In the genomic region with DNA sequence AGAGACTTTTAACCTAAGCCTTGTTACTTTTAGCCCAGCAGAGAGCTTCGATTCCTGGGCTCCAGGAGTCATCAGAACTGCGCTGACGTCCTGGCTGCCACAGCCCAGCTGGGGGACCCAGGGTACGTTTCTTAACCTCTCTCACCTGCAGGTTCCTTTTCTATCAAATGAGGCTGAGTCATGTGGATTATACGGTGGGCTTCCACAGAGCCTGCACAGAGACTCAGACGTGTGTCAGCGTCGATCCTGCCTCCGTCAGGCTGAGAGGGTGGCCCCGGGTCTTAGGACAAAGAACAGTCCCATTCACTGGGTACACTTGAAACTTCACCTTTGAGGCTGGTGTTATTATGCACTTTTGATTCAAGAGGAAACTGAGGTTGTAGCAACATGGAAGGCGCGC, we compare ENCODE assay signal across 24 cellular contexts.
DNase-seq lines count a peak whose midpoint lies in the region; ATAC-seq, FAIRE-seq and TF ChIP-seq lines count a peak whose summit lies in the region.
"Had no signal": no experiment of that assay in that cellular context is flagged by ENCODE, and none has a peak within 500 bp of the region (broad histone marks: within the 10 kb centered on the region; RNA-seq: fewer than 3 reads in every experiment).

No MANE protein-coding gene starts in this region.

- TF ChIP-seq CTCF in astrocyte (IDR thresholded peaks at IDR 0.05; ENCODE audit: insufficient read depth, low read depth, low read length) (no peak), H1 (IDR thresholded peaks at IDR 0.05; ENCODE audit: control extremely low read depth in 1 of 3, insufficient read depth in 1 of 3, low read depth in 1 of 3, low read length in 3 of 3) (no peak), osteocyte (IDR thresholded peaks at IDR 0.05) (no peak), GM20000 (IDR thresholded peaks at IDR 0.05; ENCODE audit: extremely low read depth, missing control alignments) (no peak)

- no peak overlapping the region for H2AK5ac ChIP-seq in H1 (ENCODE audit: low read depth, low read length)
- H2AK5ac ChIP-seq in neuronal stem cell (ENCODE audit: low read depth, low read length): no peak overlapping the region

- no peaks in the 10 kb centered on the region for H3K27me3 Mint-ChIP-seq in astrocyte (ENCODE audit: low read depth, unreplicated experiment)
- peaks cover 15% of the 10 kb centered on the region for H3K27me3 Mint-ChIP-seq in osteocyte (ENCODE audit: unreplicated experiment)
- H3K27me3 Mint-ChIP-seq: B cell; CD4-positive, CD25-positive, alpha-beta regulatory T cell had no signal

- H3K4me2 ChIP-seq in astrocyte (ENCODE audit: low read length) (peak overlapping the region; percentile 53), H1 (ENCODE audit: insufficient read depth in 1 of 2, low read depth in 2 of 2, low read length in 2 of 2) (no peak overlapping the region), neuronal stem cell (ENCODE audit: insufficient read depth, low read length, poor library complexity, severe bottlenecking) (no peak overlapping the region)
- H3K4me2 ChIP-seq: BLaER1 had no signal

- 91% methylated on average over 12 of the region's 12 CpGs; no CpG with 5 or more reads in 1 of the 2 experiments for WGBS in H1 (ENCODE audit: extremely low coverage in 1 of 2, insufficient coverage in 1 of 2, insufficient read length in 1 of 2, insufficient replicate concordance in 2 of 2, low coverage in 1 of 2, low lambda C conversion rate in 2 of 2, missing lambda C conversion rate in 1 of 2), 2 experiments
- no CpG with 5 or more reads among the region's 12 CpGs for WGBS in neuronal stem cell (ENCODE audit: extremely low coverage in 2 of 2, insufficient read length in 2 of 2, insufficient replicate concordance in 1 of 2), 2 donors

- H3K79me2 ChIP-seq in astrocyte (ENCODE audit: insufficient read depth, low read length) (no peaks in the 10 kb centered on the region), H1 (ENCODE audit: control insufficient read depth in 1 of 2, insufficient read depth in 2 of 2, low read length in 2 of 2) (no peaks in the 10 kb centered on the region)

- H3K27ac Mint-ChIP-seq in astrocyte (ENCODE audit: unreplicated experiment) (peak overlapping the region; percentile 17), osteocyte (ENCODE audit: unreplicated experiment) (no peak overlapping the region)
- H3K27ac Mint-ChIP-seq: B cell; CD8-positive, alpha-beta T cell had no signal

- H3K56ac ChIP-seq in H1 (replicated peaks; ENCODE audit: insufficient read length, low read depth, low read length): no peak overlapping the region

- H3K14ac ChIP-seq in H1 (ENCODE audit: insufficient read length) (no peak overlapping the region), neuronal stem cell (ENCODE audit: low read length) (no peak overlapping the region)

- POLR2A ChIA-PET in H1 (lab: Charles Lee; ENCODE audit: partially characterized antibody): interaction anchor here (0.8 kb wide), 1 partner anchor 102 kb away, joined by 3 read pairs; no protein-coding TSS in a partner anchor

- H3K4me3 Mint-ChIP-seq in astrocyte (ENCODE audit: unreplicated experiment) (no peak overlapping the region), osteocyte (ENCODE audit: unreplicated experiment) (no peak overlapping the region)
- H3K4me3 Mint-ChIP-seq: B cell; CD4-positive, CD25-positive, alpha-beta regulatory T cell; CD8-positive, alpha-beta T cell; H9 had no signal

- H3K27ac ChIP-seq in astrocyte (ENCODE audit: low read depth, low read length): no peak overlapping the region
- H3K27ac ChIP-seq in H1 (ENCODE audit: low read depth, low read length): no peak overlapping the region
- no peak overlapping the region for H3K27ac ChIP-seq in neuronal stem cell (replicated peaks; ENCODE audit: low read length)
- H3K27ac ChIP-seq: 22Rv1, BLaER1, C4-2B, GM23248 had no signal

- H3K23ac ChIP-seq in H1 (ENCODE audit: insufficient read length): no peak overlapping the region
- H3K23ac ChIP-seq in neuronal stem cell (ENCODE audit: low read depth, low read length, poor library complexity): no peak overlapping the region

- H3K23me2 ChIP-seq in H1 (ENCODE audit: low read depth, low read length): no peaks in the 10 kb centered on the region

- H2BK15ac ChIP-seq in H1 (ENCODE audit: low read length) (no peak overlapping the region), neuronal stem cell (ENCODE audit: low read length) (no peak overlapping the region)

- H3K4me1 Mint-ChIP-seq in astrocyte (ENCODE audit: low read depth, unreplicated experiment) (peaks cover 23% of the 10 kb centered on the region), osteocyte (ENCODE audit: unreplicated experiment) (peaks cover 9% of the 10 kb centered on the region)
- H3K4me1 Mint-ChIP-seq: B cell; CD4-positive, CD25-positive, alpha-beta regulatory T cell had no signal

- no peak overlapping the region for H4K5ac ChIP-seq in H1 (ENCODE audit: insufficient read length, low read depth, low read length)

- H3K36me3 Mint-ChIP-seq in astrocyte (ENCODE audit: low read depth, unreplicated experiment) (no peaks in the 10 kb centered on the region), osteocyte (ENCODE audit: unreplicated experiment) (no peaks in the 10 kb centered on the region)
- H3K36me3 Mint-ChIP-seq: CD4-positive, CD25-positive, alpha-beta regulatory T cell; CD8-positive, alpha-beta T cell had no signal

- no peak for TF ChIP-seq EP300 in H1 (IDR thresholded peaks at IDR 0.05; ENCODE audit: borderline replicate concordance in 1 of 2, low read depth in 2 of 2, low read length in 2 of 2)

- H2BK5ac ChIP-seq in H1 (ENCODE audit: low read depth, low read length) (no peak overlapping the region), neuronal stem cell (ENCODE audit: low read length) (no peak overlapping the region)

- no peak for ATAC-seq in HG02588 (IDR thresholded peaks at IDR 0.05; ENCODE audit: unreplicated experiment)
- ATAC-seq: CD8-positive, alpha-beta T cell; HCT116 had no signal

- no peak overlapping the region for H2BK20ac ChIP-seq in H1 (ENCODE audit: low read length)

- H3K18ac ChIP-seq in H1 (ENCODE audit: extremely low read depth, low read length) (no peak overlapping the region), neuronal stem cell (ENCODE audit: low read length) (peak overlapping the region; percentile 41)

- FAIRE-seq in astrocyte (lab: Jason Lieb, UNC) (no peak), H1 (lab: Jason Lieb, UNC) (no peak)
- FAIRE-seq: A204.1, GM12891, GM18507 had no signal

- H4K20me1 ChIP-seq in astrocyte (ENCODE audit: insufficient read depth, low read length) (no peaks in the 10 kb centered on the region), H1 (replicated peaks in 1 of 2; ENCODE audit: control insufficient read depth in 1 of 2, insufficient read depth in 2 of 2, low read length in 2 of 2) (no peaks in the 10 kb centered on the region)
- H4K20me1 ChIP-seq: BLaER1 had no signal

- peak; percentile 41 for DNase-seq in G401 (ENCODE audit: low spot score)
- DNase-seq in astrocyte (ENCODE audit: low read depth): no peak
- no peak for DNase-seq in H1 (ENCODE audit: low read depth in 1 of 2, low spot score in 2 of 2)
- DNase-seq in neuronal stem cell (ENCODE audit: low spot score): no peak
- no peak for DNase-seq in osteocyte (ENCODE audit: extremely low spot score, unreplicated experiment)
- no peak for DNase-seq in NCI-H1417 treated with DMSO at 0.1 percent for 48 hours (lab: John Stamatoyannopoulos, UW)
- no peak for DNase-seq in GM20000 (ENCODE audit: low spot score)
- DNase-seq: Caco-2; CD4-positive, CD25-positive, alpha-beta regulatory T cell; CD8-positive, alpha-beta T cell; DMS153; DND-41; GF-D8; GM23248; H9 had no signal

- no peak overlapping the region for H3K4me3 ChIP-seq in astrocyte (ENCODE audit: insufficient read depth, low read depth, low read length)
- no peak overlapping the region for H3K4me3 ChIP-seq in H1 (ENCODE audit: extremely low read depth in 1 of 4, insufficient read depth in 2 of 4, low read depth in 3 of 4, low read length in 4 of 4)
- no peak overlapping the region for H3K4me3 ChIP-seq in neuronal stem cell (ENCODE audit: low read length in 2 of 2)
- H3K4me3 ChIP-seq: BLaER1, GM23248 had no signal

- CTCF ChIA-PET in H1 (lab: Charles Lee; ENCODE audit: partially characterized antibody): interaction anchor here (0.7 to 5.1 kb wide), 5 partner anchors 14 to 479 kb away, joined by 3 to 53 read pairs (median 3); no protein-coding TSS in a partner anchor

- H4K91ac ChIP-seq in H1 (replicated peaks; ENCODE audit: insufficient read length, low read length): no peak overlapping the region
- no peak overlapping the region for H4K91ac ChIP-seq in neuronal stem cell (ENCODE audit: low read depth, low read length, poor library complexity)

- no peak overlapping the region for H3K9ac ChIP-seq in astrocyte (ENCODE audit: low read length)
- H3K9ac ChIP-seq in H1 (replicated peaks in 1 of 4; ENCODE audit: extremely low read depth in 1 of 4, low read depth in 3 of 4, low read length in 3 of 4): no peak overlapping the region
- no peak overlapping the region for H3K9ac ChIP-seq in neuronal stem cell (ENCODE audit: low read depth, low read length, poor library complexity)
- H3K9ac ChIP-seq: BLaER1, GM23248 had no signal

- H3K79me1 ChIP-seq in H1 (ENCODE audit: low read depth, low read length) (no peaks in the 10 kb centered on the region), neuronal stem cell (ENCODE audit: low read depth, low read length) (no peaks in the 10 kb centered on the region)

- H2BK120ac ChIP-seq in H1 (replicated peaks; ENCODE audit: low read depth, low read length) (no peak overlapping the region), neuronal stem cell (ENCODE audit: low read depth, low read length) (no peak overlapping the region)

- H3K4ac ChIP-seq in H1 (replicated peaks; ENCODE audit: insufficient read length, low read depth, low read length) (no peak overlapping the region), neuronal stem cell (ENCODE audit: low read length) (no peak overlapping the region)

- H3K4me1 ChIP-seq in astrocyte (ENCODE audit: insufficient read depth, low read length): peaks cover 22% of the 10 kb centered on the region
- peaks cover 0 to 8% (median 0%) of the 10 kb centered on the region in 4 experiments; a peak in 1 of 7 replicates for H3K4me1 ChIP-seq in H1 (replicated peaks in 1 of 4; ENCODE audit: control insufficient read depth in 3 of 4, insufficient read depth in 4 of 4, low read length in 3 of 4)
- peaks cover 9 to 20% of the 10 kb centered on the region in 2 donors for H3K4me1 ChIP-seq in neuronal stem cell (ENCODE audit: control insufficient read depth in 2 of 2, insufficient read depth in 1 of 2, low read depth in 1 of 2, low read length in 2 of 2)
- H3K4me1 ChIP-seq: BLaER1 had no signal

- H4K8ac ChIP-seq in H1 (ENCODE audit: extremely low read depth, insufficient read depth, low read length): 0 out of 2 replicates have a peak overlapping the region, but pooled peaks have one; percentile 66
- H4K8ac ChIP-seq in neuronal stem cell (ENCODE audit: low read depth, low read length): no peak overlapping the region

- H3K9me3 ChIP-seq in astrocyte (ENCODE audit: insufficient read depth, low read depth, low read length): no peaks in the 10 kb centered on the region
- no peaks in the 10 kb centered on the region for H3K9me3 ChIP-seq in H1 (ENCODE audit: insufficient read depth in 2 of 2, low read depth in 1 of 2, low read length in 1 of 2)
- H3K9me3 ChIP-seq in neuronal stem cell (replicated peaks in 1 of 2; ENCODE audit: control insufficient read depth in 2 of 2, insufficient read depth in 1 of 2, low read depth in 1 of 2, low read length in 2 of 2): no peaks in the 10 kb centered on the region
- H3K9me3 ChIP-seq: Caco-2 had no signal

- in situ Hi-C loops in G401 (cut with HindIII; ENCODE audit: low sequenced_read_pairs): no loop called here

- TF ChIP-seq RAD21 in H1 (IDR thresholded peaks at IDR 0.05 in 1 of 2, conservative IDR thresholded peaks at IDR 0.05 in 1 of 2; ENCODE audit: low read depth in 2 of 2, low read length in 2 of 2): no peak

- H3K27me3 ChIP-seq in astrocyte (ENCODE audit: insufficient read depth, low read length): no peaks in the 10 kb centered on the region
- no peaks in the 10 kb centered on the region for H3K27me3 ChIP-seq in H1 (replicated peaks in 1 of 4; ENCODE audit: control insufficient read depth in 3 of 4, extremely low read depth in 1 of 4, insufficient read depth in 3 of 4, low read length in 3 of 4)
- no peaks in the 10 kb centered on the region for H3K27me3 ChIP-seq in neuronal stem cell (ENCODE audit: control insufficient read depth in 3 of 3, insufficient read depth in 3 of 3, low read depth in 1 of 3, low read length in 3 of 3)
- H3K27me3 ChIP-seq: BLaER1 had no signal

- H3K9me3 Mint-ChIP-seq in astrocyte (ENCODE audit: unreplicated experiment): no peaks in the 10 kb centered on the region
- peaks cover 3% of the 10 kb centered on the region for H3K9me3 Mint-ChIP-seq in osteocyte (ENCODE audit: unreplicated experiment)

- no peak overlapping the region for H2AFZ ChIP-seq in astrocyte (ENCODE audit: low read depth, low read length)
- H2AFZ ChIP-seq in H1 (ENCODE audit: low read length): 0 out of 2 replicates have a peak overlapping the region, but pooled peaks have one; percentile 0
- no peak overlapping the region for H2AFZ ChIP-seq in neuronal stem cell (ENCODE audit: low read length)
- H2AFZ ChIP-seq: GM23248 had no signal

- H3K36me3 ChIP-seq in astrocyte (ENCODE audit: insufficient read depth, low read length) (no peaks in the 10 kb centered on the region), H1 (ENCODE audit: control insufficient read depth in 2 of 4, insufficient read depth in 4 of 4, low read length in 3 of 4) (no peaks in the 10 kb centered on the region), neuronal stem cell (replicated peaks in 1 of 2; ENCODE audit: control insufficient read depth in 2 of 2, insufficient read depth in 2 of 2, low read length in 2 of 2) (no peaks in the 10 kb centered on the region)
- H3K36me3 ChIP-seq: BLaER1 had no signal

- H2BK12ac ChIP-seq in H1 (ENCODE audit: low read depth, low read length) (no peak overlapping the region), neuronal stem cell (ENCODE audit: low read length) (no peak overlapping the region)

- TF ChIP-seq POLR2A in H1 (IDR thresholded peaks at IDR 0.05; ENCODE audit: control extremely low read depth in 1 of 2, low read depth in 2 of 2, low read length in 2 of 2): no peak
